ENCODE assay signal across 1 cellular context in the genomic region with DNA sequence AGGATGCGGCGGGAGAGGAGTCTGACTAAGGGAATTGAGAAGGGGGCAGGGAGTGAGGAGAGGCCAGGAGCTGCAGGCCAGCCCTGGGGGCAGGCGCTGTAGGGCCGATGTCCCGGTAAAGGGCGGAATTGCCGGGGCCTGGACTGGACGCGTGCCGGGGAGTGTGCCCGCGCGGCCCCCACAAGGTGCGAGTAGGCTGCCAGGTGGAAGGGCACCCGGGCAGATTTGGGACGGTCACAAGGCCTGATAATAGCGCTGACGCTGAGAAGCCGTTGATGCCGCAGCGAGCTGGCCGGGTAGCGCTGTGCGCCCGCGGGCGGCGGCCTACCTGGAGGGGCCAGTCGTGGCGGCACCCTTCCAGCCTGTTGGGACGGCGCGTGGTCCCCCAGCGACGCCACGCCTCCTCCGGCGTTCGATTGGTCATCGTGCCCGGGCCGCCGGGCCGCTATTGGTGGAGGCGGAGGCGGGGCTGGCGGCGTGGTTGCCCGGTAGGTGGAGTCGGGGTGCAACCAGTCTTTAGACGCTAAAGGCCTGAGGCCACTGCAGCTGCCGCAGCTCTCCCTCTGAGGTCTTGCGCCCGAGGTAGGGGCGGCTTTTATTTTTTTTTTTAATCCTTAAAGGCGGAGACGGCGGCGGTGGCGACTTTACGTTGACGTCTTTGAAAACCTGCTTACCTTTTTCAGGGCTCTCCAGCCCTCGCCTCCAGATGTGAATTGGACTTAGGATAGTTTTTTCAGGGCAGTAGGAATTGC.
TF ChIP-seq lines count a peak whose summit lies in the region.

No MANE protein-coding gene starts in this region.

TF ChIP-seq in HCT116, 20 proteins besides CTCF, POLR2A, EP300 and RAD21 (continued from another document):
- TF ChIP-seq, protein P1, sequence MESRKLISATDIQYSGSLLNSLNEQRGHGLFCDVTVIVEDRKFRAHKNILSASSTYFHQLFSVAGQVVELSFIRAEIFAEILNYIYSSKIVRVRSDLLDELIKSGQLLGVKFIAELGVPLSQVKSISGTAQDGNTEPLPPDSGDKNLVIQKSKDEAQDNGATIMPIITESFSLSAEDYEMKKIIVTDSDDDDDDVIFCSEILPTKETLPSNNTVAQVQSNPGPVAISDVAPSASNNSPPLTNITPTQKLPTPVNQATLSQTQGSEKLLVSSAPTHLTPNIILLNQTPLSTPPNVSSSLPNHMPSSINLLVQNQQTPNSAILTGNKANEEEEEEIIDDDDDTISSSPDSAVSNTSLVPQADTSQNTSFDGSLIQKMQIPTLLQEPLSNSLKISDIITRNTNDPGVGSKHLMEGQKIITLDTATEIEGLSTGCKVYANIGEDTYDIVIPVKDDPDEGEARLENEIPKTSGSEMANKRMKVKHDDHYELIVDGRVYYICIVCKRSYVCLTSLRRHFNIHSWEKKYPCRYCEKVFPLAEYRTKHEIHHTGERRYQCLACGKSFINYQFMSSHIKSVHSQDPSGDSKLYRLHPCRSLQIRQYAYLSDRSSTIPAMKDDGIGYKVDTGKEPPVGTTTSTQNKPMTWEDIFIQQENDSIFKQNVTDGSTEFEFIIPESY (IDR thresholded peaks at IDR 0.05; ENCODE audit: extremely low read depth, insufficient replicate concordance, low read length), result no peak
- no peak for TF ChIP-seq EZH2 (IDR thresholded peaks at IDR 0.05)
- TF ChIP-seq ELF1 (IDR thresholded peaks at IDR 0.05; ENCODE audit: borderline replicate concordance, low read depth), result no peak
- peak; percentile 84 for TF ChIP-seq SP1 (IDR thresholded peaks at IDR 0.05; ENCODE audit: low read depth)
- peak; percentile 43 for TF ChIP-seq TCF7L2 (IDR thresholded peaks at IDR 0.05; ENCODE audit: borderline replicate concordance, extremely low read depth, insufficient read depth, insufficient read length)
- no peak for TF ChIP-seq FOSL1 (IDR thresholded peaks at IDR 0.05; ENCODE audit: low read depth)
- TF ChIP-seq, protein P2, sequence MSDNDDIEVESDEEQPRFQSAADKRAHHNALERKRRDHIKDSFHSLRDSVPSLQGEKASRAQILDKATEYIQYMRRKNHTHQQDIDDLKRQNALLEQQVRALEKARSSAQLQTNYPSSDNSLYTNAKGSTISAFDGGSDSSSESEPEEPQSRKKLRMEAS (IDR thresholded peaks at IDR 0.05), result peak; percentile 95
- TF ChIP-seq ZFX (IDR thresholded peaks at IDR 0.05), result peak; percentile 94
